ENCODE assay signal across 8 cellular contexts in the genomic region with DNA sequence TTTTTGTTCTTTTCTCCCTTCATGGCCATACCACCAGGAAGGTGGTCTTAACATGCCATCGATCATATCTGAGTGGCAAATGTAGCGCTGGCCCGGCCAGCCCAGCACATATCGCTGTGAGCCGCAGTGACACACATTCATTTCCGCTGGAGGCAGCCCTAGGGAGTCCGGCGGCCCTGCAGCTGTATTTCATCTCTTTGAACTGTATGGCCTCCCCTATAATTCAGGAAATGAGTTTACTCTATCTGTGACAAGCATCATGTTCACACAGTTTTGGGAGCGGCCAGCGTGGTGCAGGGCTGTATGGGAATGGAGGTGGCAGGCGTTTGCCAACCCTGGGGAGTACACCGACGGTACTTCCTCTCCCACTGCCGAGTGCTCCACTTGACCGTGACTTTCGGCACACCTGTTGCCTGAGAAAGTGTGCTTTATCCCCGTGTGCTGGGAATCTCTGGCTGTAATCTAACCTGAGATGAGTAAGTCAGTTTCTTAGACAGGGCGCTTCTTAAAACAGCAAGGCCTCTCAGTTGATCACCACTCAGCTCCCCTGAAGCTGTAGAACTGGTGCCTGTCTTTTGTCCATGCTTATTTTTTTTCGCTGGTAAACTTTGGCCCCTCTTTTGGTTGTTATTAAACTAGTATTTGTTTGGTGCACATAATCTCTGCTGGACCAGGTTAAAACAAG.
A peak's percentile ranks its signal among the peaks of the same experiment; 100 is the strongest.
DNase-seq lines count a peak whose midpoint lies in the region; ATAC-seq and TF ChIP-seq lines count a peak whose summit lies in the region.

No MANE protein-coding gene starts in this region.

- peak overlapping the region; percentile 68 for H3K4me3 Mint-ChIP-seq in activated CD4-positive, alpha-beta memory T cell treated with anti-CD3 and anti-CD28 coated beads for 36 hours
- peak overlapping the region; percentile 65 to 66 for H3K4me3 Mint-ChIP-seq in stimulated activated naive B cell treated with anti-CD40 and anti-IgM and Interleukin-4, amounts not matched to agents 10 μg/mL and 1 μg/mL and 100 μg/mL, for 72 hours

- H3K27me3 ChIP-seq in heart right ventricle (no peaks in the 10 kb centered on the region), gastroesophageal sphincter (no peaks in the 10 kb centered on the region)

- POLR2A ChIA-PET in activated CD4-positive, alpha-beta memory T cell treated with anti-CD3 and anti-CD28 coated beads for 36 hours (lab: Charles Lee), result interaction anchor here (0.9 to 3.5 kb wide), 3 partner anchors 14 to 29 kb away, joined by 4 to 24 read pairs (median 17); no protein-coding TSS in a partner anchor

- H3K27ac ChIP-seq in heart right ventricle, result no peak overlapping the region
- H3K27ac ChIP-seq in gastroesophageal sphincter, result no peak overlapping the region

- no peaks in the 10 kb centered on the region for H3K9me3 ChIP-seq in heart right ventricle
- H3K9me3 ChIP-seq in gastroesophageal sphincter, result no peaks in the 10 kb centered on the region

- peaks cover 2 to 50% (median 31%) of the 10 kb centered on the region in 9 donors for H3K4me1 ChIP-seq in heart right ventricle
- peaks cover 0 to 23% (median 6%) of the 10 kb centered on the region in 3 donors for H3K4me1 ChIP-seq in gastroesophageal sphincter

- TF ChIP-seq EP300 in gastroesophageal sphincter (IDR thresholded peaks at IDR 0.05), result no peak

- H3K4me1 Mint-ChIP-seq in activated CD4-positive, alpha-beta memory T cell treated with anti-CD3 and anti-CD28 coated beads for 36 hours (ENCODE audit: low read depth), result peaks cover 58% of the 10 kb centered on the region
- peaks cover 25 to 53% of the 10 kb centered on the region in 2 donors for H3K4me1 Mint-ChIP-seq in stimulated activated naive B cell treated with anti-CD40 and anti-IgM and Interleukin-4, amounts not matched to agents 10 μg/mL and 1 μg/mL and 100 μg/mL, for 72 hours

- H3K4me3 ChIP-seq in heart right ventricle (peak overlapping the region in 1 of 10 donors; percentile 4), gastroesophageal sphincter (no peak overlapping the region)

- peak; percentile 85 for ATAC-seq in GM21723 (IDR thresholded peaks at IDR 0.05; ENCODE audit: unreplicated experiment)
- ATAC-seq in heart right ventricle, result peak; percentile 39 to 72 (median 63)
- peak; percentile 83 to 88 for ATAC-seq in stimulated activated naive B cell treated with anti-CD40 and anti-IgM and Interleukin-4, amounts not matched to agents 10 μg/mL and 1 μg/mL and 100 μg/mL, for 72 hours (replicated peaks)
- no peak for ATAC-seq in gastroesophageal sphincter

- no peaks in the 10 kb centered on the region for H3K36me3 ChIP-seq in heart right ventricle
- H3K36me3 ChIP-seq in gastroesophageal sphincter, result no peaks in the 10 kb centered on the region

- H3K27me3 Mint-ChIP-seq in activated CD4-positive, alpha-beta memory T cell treated with anti-CD3 and anti-CD28 coated beads for 36 hours, result no peaks in the 10 kb centered on the region
- H3K27me3 Mint-ChIP-seq in stimulated activated naive B cell treated with anti-CD40 and anti-IgM and Interleukin-4, amounts not matched to agents 10 μg/mL and 1 μg/mL and 100 μg/mL, for 72 hours, result no peaks in the 10 kb centered on the region

- H3K27ac Mint-ChIP-seq in activated CD4-positive, alpha-beta memory T cell treated with anti-CD3 and anti-CD28 coated beads for 36 hours, result peak overlapping the region; percentile 91
- H3K27ac Mint-ChIP-seq in stimulated activated naive B cell treated with anti-CD40 and anti-IgM and Interleukin-4, amounts not matched to agents 10 μg/mL and 1 μg/mL and 100 μg/mL, for 72 hours, result peak overlapping the region; percentile 81

- H3K9me3 Mint-ChIP-seq in activated CD4-positive, alpha-beta memory T cell treated with anti-CD3 and anti-CD28 coated beads for 36 hours, result no peaks in the 10 kb centered on the region
- H3K9me3 Mint-ChIP-seq in stimulated activated naive B cell treated with anti-CD40 and anti-IgM and Interleukin-4, amounts not matched to agents 10 μg/mL and 1 μg/mL and 100 μg/mL, for 72 hours, result no peaks in the 10 kb centered on the region

- no peak for TF ChIP-seq CTCF in heart right ventricle (IDR thresholded peaks at IDR 0.05)
- no peak for TF ChIP-seq CTCF in gastroesophageal sphincter (IDR thresholded peaks at IDR 0.05)

- DNase-seq in DMS53 (lab: John Stamatoyannopoulos, UW) (peak; percentile 88), NCI-H1105 treated with DMSO at 0.1 percent for 48 hours (lab: John Stamatoyannopoulos, UW) (peak; percentile 55), heart right ventricle (peak in 1 of 2 donors; percentile 23), NCI-H2196 (lab: John Stamatoyannopoulos, UW; ENCODE audit: unreplicated experiment) (no peak)
- DNase-seq in activated CD4-positive, alpha-beta memory T cell treated with anti-CD3 and anti-CD28 coated beads for 36 hours, result peak; percentile 80
- peak; percentile 27 for DNase-seq in stimulated activated naive B cell treated with anti-CD40 and anti-IgM and Interleukin-4, amounts not matched to agents 10 μg/mL and 1 μg/mL and 100 μg/mL, for 72 hours

- 53 to 64% methylated on average over 19 of the region's 19 CpGs for WGBS in heart right ventricle, 2 donors
- WGBS in gastroesophageal sphincter (ENCODE audit: low coverage in 1 of 2), 2 donors, result 65 to 72% methylated on average over 4 to 18 of the region's 19 CpGs

- CTCF ChIA-PET in activated CD4-positive, alpha-beta memory T cell treated with anti-CD3 and anti-CD28 coated beads for 36 hours (lab: Charles Lee), result interaction anchor here (1.3 to 1.4 kb wide), 2 partner anchors 15 to 372 kb away, joined by 4 to 7 read pairs; no protein-coding TSS in a partner anchor

- intact Hi-C loops in activated CD4-positive, alpha-beta memory T cell treated with anti-CD3 and anti-CD28 coated beads for 36 hours (cut with micrococcal nuclease), result loop anchor here (1.0 to 2.0 kb wide), 3 partner anchors 16 to 28 kb away; no protein-coding TSS in a partner anchor
- intact Hi-C loops in heart right ventricle (cut with DNase I), result no loop called here

- H3K36me3 Mint-ChIP-seq in activated CD4-positive, alpha-beta memory T cell treated with anti-CD3 and anti-CD28 coated beads for 36 hours, result no peaks in the 10 kb centered on the region
- H3K36me3 Mint-ChIP-seq in stimulated activated naive B cell treated with anti-CD40 and anti-IgM and Interleukin-4, amounts not matched to agents 10 μg/mL and 1 μg/mL and 100 μg/mL, for 72 hours, result peaks cover 0 to 2% of the 10 kb centered on the region in 2 donors

- TF ChIP-seq POLR2A in gastroesophageal sphincter (IDR thresholded peaks at IDR 0.05), result no peak
